Comparison of ENCODE assay signal across 34 cellular contexts in genomic region chr4:154603033-154603943, GRCh38. TPM values are rescaled to one million over a fixed set of nuclear protein-coding genes. Genes with fewer than 3 reads are reported as not detected.
"Had no signal": no experiment of that assay in that cellular context is flagged by ENCODE, and none has a peak within 500 bp of the region (broad histone marks: within the 10 kb centered on the region; RNA-seq: fewer than 3 reads in every experiment).

No MANE protein-coding gene starts in this region.

- ATAC-seq: activated CD8-positive, alpha-beta T cell treated with anti-CD3 and anti-CD28 coated beads for 36 hours; activated naive CD8-positive, alpha-beta T cell treated with anti-CD3 and anti-CD28 coated beads, Interleukin-2, amount 50 U/mL, for 24 hours; activated T-cell treated with anti-CD3 and anti-CD28 coated beads, Interleukin-2, amount 50 U/mL, for 4 hours; gastroesophageal sphincter; heart right ventricle had no signal

- H3K9me3 ChIP-seq: adrenal gland, breast epithelium, colonic mucosa, esophagus squamous epithelium, gastroesophageal sphincter, heart right ventricle had no signal

- H3K27me3 ChIP-seq: breast epithelium, cardiac muscle cell, colonic mucosa, gastroesophageal sphincter had no signal

- H3K4me1 ChIP-seq: adrenal gland, breast epithelium, colonic mucosa, esophagus squamous epithelium, gastroesophageal sphincter, heart right ventricle had no signal

- H3K36me3 ChIP-seq: adrenal gland, breast epithelium, cardiac muscle cell, colonic mucosa, esophagus squamous epithelium, gastroesophageal sphincter, heart right ventricle had no signal

- H3K4me3 ChIP-seq: adrenal gland, breast epithelium, cardiac muscle cell, colonic mucosa, esophagus squamous epithelium, gastroesophageal sphincter, heart right ventricle had no signal

- DNase-seq: activated CD4-positive, alpha-beta T cell treated with anti-CD3 and anti-CD28 coated beads for 1 hour; activated CD4-positive, alpha-beta T cell treated with anti-CD3 and anti-CD28 coated beads for 48 hours; activated CD4-positive, alpha-beta T cell treated with anti-CD3 and anti-CD28 coated beads, Interleukin-2, amount 50 U/mL, for 1 hour; activated CD4-positive, alpha-beta T cell treated with anti-CD3 and anti-CD28 coated beads, Interleukin-2, amount 50 U/mL, for 48 hours; activated CD8-positive, alpha-beta memory T cell treated with anti-CD3 and anti-CD28 coated beads for 24 hours; activated CD8-positive, alpha-beta T cell treated with anti-CD3 and anti-CD28 coated beads for 36 hours; activated effector memory CD4-positive, alpha-beta T cell treated with anti-CD3 and anti-CD28 coated beads, Interleukin-2, amount 50 U/mL, for 16 hours; activated naive CD4-positive, alpha-beta T cell treated with anti-CD3 and anti-CD28 coated beads for 36 hours; activated naive CD8-positive, alpha-beta T cell treated with anti-CD3 and anti-CD28 coated beads for 36 hours; activated naive CD8-positive, alpha-beta T cell treated with anti-CD3 and anti-CD28 coated beads, Interleukin-2, amount 50 U/mL, for 24 hours; activated T-cell treated with anti-CD3 and anti-CD28 coated beads, Interleukin-2, amount 50 U/mL, for 4 hours; adrenal gland; amygdala; aorta; central memory CD4-positive, alpha-beta T cell; cerebellar nuclear complex; colonic mucosa; effector CD8-positive, alpha-beta T cell; esophagus squamous epithelium; foreskin melanocyte; heart right ventricle; T-helper 2 cell had no signal

- H3K27ac ChIP-seq: adrenal gland, breast epithelium, cardiac muscle cell, colonic mucosa, epithelial cell of prostate, esophagus squamous epithelium, gastroesophageal sphincter, heart right ventricle had no signal

RNA-seq across cellular contexts. Expression of gene FGG, which starts 9.2 kb away (rescaled TPM):
- total RNA-seq: activated CD8-positive, alpha-beta T cell treated with anti-CD3 and anti-CD28 coated beads for 36 hours; activated naive CD4-positive, alpha-beta T cell treated with anti-CD3 and anti-CD28 coated beads for 36 hours; activated naive CD8-positive, alpha-beta T cell treated with anti-CD3 and anti-CD28 coated beads for 36 hours; activated T-helper 2 cell treated with anti-CD3 and anti-CD28 coated beads, Interferon-gamma antibody, Interleukin-2, Interleukin-4, amounts not matched to agents 10 μg/mL and 5 μg/mL and 100 μg/mL, durations not matched to agents 14 hours and 24 hours and 36 hours; cardiac muscle cell; dermis microvascular lymphatic vessel endothelial cell; endothelial cell of umbilical vein; esophagus squamous epithelium; fibroblast of lung; fibroblast of villous mesenchyme; gastroesophageal sphincter; glomerular endothelial cell; T-helper 1 cell treated with Interleukin-12 subunit alpha and Interleukin-12 subunit beta and Interleukin-4 antibody, amounts not matched to agents 30 ng/mL and 1 ng/mL, for 36 hours had no signal
- polyA plus RNA-seq: endothelial cell of umbilical vein, esophagus, fibroblast of lung, heart right ventricle had no signal

RNA-seq across cellular contexts. Expression of gene FGA, which starts 12.7 kb away (rescaled TPM):
- total RNA-seq: activated CD8-positive, alpha-beta T cell treated with anti-CD3 and anti-CD28 coated beads for 36 hours; activated naive CD4-positive, alpha-beta T cell treated with anti-CD3 and anti-CD28 coated beads for 36 hours; activated naive CD8-positive, alpha-beta T cell treated with anti-CD3 and anti-CD28 coated beads for 36 hours; activated T-helper 2 cell treated with anti-CD3 and anti-CD28 coated beads, Interferon-gamma antibody, Interleukin-2, Interleukin-4, amounts not matched to agents 10 μg/mL and 5 μg/mL and 100 μg/mL, durations not matched to agents 14 hours and 24 hours and 36 hours; aorta; cardiac muscle cell; dermis microvascular lymphatic vessel endothelial cell; endothelial cell of umbilical vein; esophagus squamous epithelium; fibroblast of lung; fibroblast of villous mesenchyme; glomerular endothelial cell; T-helper 1 cell treated with Interleukin-12 subunit alpha and Interleukin-12 subunit beta and Interleukin-4 antibody, amounts not matched to agents 30 ng/mL and 1 ng/mL, for 36 hours had no signal
- polyA plus RNA-seq: endothelial cell of umbilical vein, esophagus, fibroblast of lung had no signal

RNA-seq across cellular contexts. Expression of gene FGB, which starts 40.5 kb away (rescaled TPM):
- total RNA-seq: activated CD8-positive, alpha-beta T cell treated with anti-CD3 and anti-CD28 coated beads for 36 hours; activated naive CD4-positive, alpha-beta T cell treated with anti-CD3 and anti-CD28 coated beads for 36 hours; activated naive CD8-positive, alpha-beta T cell treated with anti-CD3 and anti-CD28 coated beads for 36 hours; activated T-helper 2 cell treated with anti-CD3 and anti-CD28 coated beads, Interferon-gamma antibody, Interleukin-2, Interleukin-4, amounts not matched to agents 10 μg/mL and 5 μg/mL and 100 μg/mL, durations not matched to agents 14 hours and 24 hours and 36 hours; aorta; dermis microvascular lymphatic vessel endothelial cell; endothelial cell of umbilical vein; esophagus squamous epithelium; fibroblast of lung; fibroblast of villous mesenchyme; glomerular endothelial cell; T-helper 1 cell treated with Interleukin-12 subunit alpha and Interleukin-12 subunit beta and Interleukin-4 antibody, amounts not matched to agents 30 ng/mL and 1 ng/mL, for 36 hours had no signal
- polyA plus RNA-seq: endothelial cell of umbilical vein, esophagus, fibroblast of lung, heart right ventricle had no signal
